8 cellular contexts compared by ENCODE assay signal in the genomic region with DNA sequence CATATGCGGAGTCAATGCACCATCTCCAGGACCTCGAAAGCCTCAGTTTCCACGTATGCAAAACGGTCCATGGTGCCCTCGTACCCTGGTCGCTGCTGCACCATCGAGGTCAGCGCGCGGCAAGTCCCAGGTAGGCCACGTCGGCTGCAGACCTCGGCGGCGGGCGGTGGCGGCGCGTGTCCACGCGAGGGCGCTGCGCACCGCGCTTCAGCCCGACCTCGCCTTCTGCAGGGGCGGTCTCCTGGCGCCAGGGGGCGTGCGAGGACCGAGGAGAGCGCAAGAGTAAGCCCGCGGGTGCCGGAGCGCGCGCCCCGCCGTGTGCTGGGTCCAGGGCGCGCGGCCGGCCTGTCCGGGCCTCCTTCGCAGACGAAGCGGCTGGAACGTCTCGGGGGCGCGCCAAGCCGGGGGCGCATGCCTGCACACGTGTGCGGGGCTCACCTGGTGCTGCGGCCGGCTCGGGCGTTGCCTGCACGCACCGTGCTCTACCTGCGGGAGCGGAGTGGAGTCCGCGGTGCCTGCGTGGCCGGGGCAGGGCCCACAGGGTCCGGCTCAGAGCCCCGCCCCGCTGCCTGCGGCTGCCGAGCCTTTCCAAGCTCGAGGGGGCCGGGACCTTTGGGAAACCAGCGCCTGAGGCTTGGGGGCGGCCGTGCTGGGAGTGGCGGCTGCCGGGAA. TPM values are rescaled to one million over a fixed set of nuclear protein-coding genes. Genes with fewer than 3 reads are reported as not detected.
DNase-seq lines count a peak whose midpoint lies in the region; ATAC-seq and TF ChIP-seq lines count a peak whose summit lies in the region.

No MANE protein-coding gene starts in this region.

- BruUV-seq in PC-3 (replicated peaks; lab: Mats Ljungman, UMichigan): no TSS peak

- H3K4me1 Mint-ChIP-seq in CD8-positive, alpha-beta memory T cell: peaks cover 5 to 10% (median 6%) of the 10 kb centered on the region in 3 donors
- no peaks in the 10 kb centered on the region for H3K4me1 Mint-ChIP-seq in activated T-helper 1 cell treated with anti-CD3 and anti-CD28 coated beads, Interleukin-12 subunit alpha, Interleukin-12 subunit beta, Interleukin-2, Interleukin-4 antibody, amounts not matched to agents 30 ng/mL and 10 ng/mL and 1 ng/mL, durations not matched to agents 14 hours and 24 hours and 36 hours (ENCODE audit: low read depth)
- H3K4me1 Mint-ChIP-seq in natural killer cell: peaks cover 4% of the 10 kb centered on the region in 2 donors
- H3K4me1 Mint-ChIP-seq in stimulated activated effector memory CD8-positive, alpha-beta T cell treated with anti-CD3 and anti-CD28 coated beads, Interleukin-12 subunit alpha, Interleukin-12 subunit beta, amount 100 ng/mL, for 72 hours: peaks cover 5% of the 10 kb centered on the region

- H3F3A ChIP-seq in PC-3 (ENCODE audit: low read length, unreplicated experiment): no peaks in the 10 kb centered on the region

- H3K36me3 ChIP-seq in CD8-positive, alpha-beta memory T cell (ENCODE audit: insufficient read depth, low read length): no peaks in the 10 kb centered on the region
- no peaks in the 10 kb centered on the region for H3K36me3 ChIP-seq in PC-3 (ENCODE audit: low read depth, low read length)

- peak overlapping the region in 1 of 7 donors; percentile 32 for H3K4me3 Mint-ChIP-seq in CD8-positive, alpha-beta memory T cell
- H3K4me3 Mint-ChIP-seq in activated T-helper 1 cell treated with anti-CD3 and anti-CD28 coated beads, Interleukin-12 subunit alpha, Interleukin-12 subunit beta, Interleukin-2, Interleukin-4 antibody, amounts not matched to agents 30 ng/mL and 10 ng/mL and 1 ng/mL, durations not matched to agents 14 hours and 24 hours and 36 hours: no peak overlapping the region
- H3K4me3 Mint-ChIP-seq in natural killer cell: peak overlapping the region; percentile 9
- H3K4me3 Mint-ChIP-seq in stimulated activated effector memory CD8-positive, alpha-beta T cell treated with anti-CD3 and anti-CD28 coated beads, Interleukin-12 subunit alpha, Interleukin-12 subunit beta, amount 100 ng/mL, for 72 hours: peak overlapping the region; percentile 6

- H3K4me1 ChIP-seq in CD8-positive, alpha-beta memory T cell (ENCODE audit: insufficient read depth, low read length): no peaks in the 10 kb centered on the region
- H3K4me1 ChIP-seq in PC-3 (ENCODE audit: insufficient read depth, low read length): no peaks in the 10 kb centered on the region

- H3K9ac ChIP-seq in PC-3 (ENCODE audit: low read length): peak overlapping the region; percentile 48

- H3K27ac Mint-ChIP-seq in CD8-positive, alpha-beta memory T cell: no peak overlapping the region
- H3K27ac Mint-ChIP-seq in activated T-helper 1 cell treated with anti-CD3 and anti-CD28 coated beads, Interleukin-12 subunit alpha, Interleukin-12 subunit beta, Interleukin-2, Interleukin-4 antibody, amounts not matched to agents 30 ng/mL and 10 ng/mL and 1 ng/mL, durations not matched to agents 14 hours and 24 hours and 36 hours: no peak overlapping the region
- no peak overlapping the region for H3K27ac Mint-ChIP-seq in natural killer cell
- H3K27ac Mint-ChIP-seq in stimulated activated effector memory CD8-positive, alpha-beta T cell treated with anti-CD3 and anti-CD28 coated beads, Interleukin-12 subunit alpha, Interleukin-12 subunit beta, amount 100 ng/mL, for 72 hours: no peak overlapping the region

- peaks cover 0 to 13% (median 5%) of the 10 kb centered on the region in 3 donors for H3K36me3 Mint-ChIP-seq in CD8-positive, alpha-beta memory T cell
- peaks cover 4% of the 10 kb centered on the region for H3K36me3 Mint-ChIP-seq in activated T-helper 1 cell treated with anti-CD3 and anti-CD28 coated beads, Interleukin-12 subunit alpha, Interleukin-12 subunit beta, Interleukin-2, Interleukin-4 antibody, amounts not matched to agents 30 ng/mL and 10 ng/mL and 1 ng/mL, durations not matched to agents 14 hours and 24 hours and 36 hours (ENCODE audit: low read depth)
- H3K36me3 Mint-ChIP-seq in natural killer cell: peaks cover 4% of the 10 kb centered on the region
- peaks cover 22% of the 10 kb centered on the region for H3K36me3 Mint-ChIP-seq in stimulated activated effector memory CD8-positive, alpha-beta T cell treated with anti-CD3 and anti-CD28 coated beads, Interleukin-12 subunit alpha, Interleukin-12 subunit beta, amount 100 ng/mL, for 72 hours

- peak overlapping the region; percentile 71 for H2AFZ ChIP-seq in PC-3 (ENCODE audit: low read length)

- H3K9me2 ChIP-seq in PC-3 (replicated peaks; ENCODE audit: low read length): no peaks in the 10 kb centered on the region

- no peaks in the 10 kb centered on the region for H3K27me3 ChIP-seq in CD8-positive, alpha-beta memory T cell (ENCODE audit: insufficient read depth, low read length, poor library complexity, severe bottlenecking)
- H3K27me3 ChIP-seq in PC-3 (ENCODE audit: low read length): no peaks in the 10 kb centered on the region

- CTCF ChIA-PET in CD8-positive, alpha-beta memory T cell (lab: Charles Lee): interaction anchor here (0.8 to 1.9 kb wide), 8 partner anchors 9 to 1596 kb away, joined by 3 to 5 read pairs (median 3); a partner anchor contains a TSS
- CTCF ChIA-PET in PC-3 (lab: Charles Lee): no interaction called here

- intact Hi-C loops in PC-3 (cut with micrococcal nuclease) (loop anchor here (5.0 to 10.0 kb wide), 2 partner anchors 1595 to 1687 kb away; no protein-coding TSS in a partner anchor), natural killer cell (cut with micrococcal nuclease) (no loop called here)
- intact Hi-C loops in activated T-helper 1 cell treated with anti-CD3 and anti-CD28 coated beads, Interleukin-12 subunit alpha, Interleukin-12 subunit beta, Interleukin-2, Interleukin-4 antibody, amounts not matched to agents 30 ng/mL and 10 ng/mL and 1 ng/mL, durations not matched to agents 14 hours and 24 hours and 36 hours (cut with micrococcal nuclease): loop anchor here (1.0 to 2.0 kb wide), 3 partner anchors 11 to 143 kb away; a partner anchor contains a TSS

- ATAC-seq in GM19452 (IDR thresholded peaks at IDR 0.05; ENCODE audit: unreplicated experiment) (peak; percentile 93), HG03558 (IDR thresholded peaks at IDR 0.05; ENCODE audit: extremely low read depth, unreplicated experiment) (peak; percentile 90), PC-3 (peak; percentile 85), natural killer cell (peak; percentile 98 to 100 (median 98))
- peak; percentile 86 for ATAC-seq in stimulated activated effector memory CD8-positive, alpha-beta T cell treated with anti-CD3 and anti-CD28 coated beads, Interleukin-12 subunit alpha, Interleukin-12 subunit beta, amount 100 ng/mL, for 72 hours

- no peaks in the 10 kb centered on the region for H4K20me1 ChIP-seq in PC-3 (ENCODE audit: low read length)

- peak overlapping the region; percentile 82 for H3K4me2 ChIP-seq in PC-3 (ENCODE audit: low read length)

- H3K27me3 Mint-ChIP-seq in CD8-positive, alpha-beta memory T cell: peaks cover 9 to 11% of the 10 kb centered on the region in 2 donors
- peaks cover 9% of the 10 kb centered on the region for H3K27me3 Mint-ChIP-seq in activated T-helper 1 cell treated with anti-CD3 and anti-CD28 coated beads, Interleukin-12 subunit alpha, Interleukin-12 subunit beta, Interleukin-2, Interleukin-4 antibody, amounts not matched to agents 30 ng/mL and 10 ng/mL and 1 ng/mL, durations not matched to agents 14 hours and 24 hours and 36 hours (ENCODE audit: insufficient read depth)
- peaks cover 0 to 12% of the 10 kb centered on the region in 2 donors for H3K27me3 Mint-ChIP-seq in natural killer cell (ENCODE audit: low read depth in 2 of 2)

- H3K4me3 ChIP-seq in CD8-positive, alpha-beta memory T cell (ENCODE audit: low read length): peak overlapping the region; percentile 37
- peak overlapping the region; percentile 70 for H3K4me3 ChIP-seq in PC-3 (ENCODE audit: low read length)
- peak overlapping the region; percentile 56 for H3K4me3 ChIP-seq in fibroblast of pulmonary artery (replicated peaks; ENCODE audit: low read depth, low read length)

- no peaks in the 10 kb centered on the region for H3K9me3 ChIP-seq in CD8-positive, alpha-beta memory T cell (ENCODE audit: low read length)
- H3K9me3 ChIP-seq in PC-3 (ENCODE audit: low read length): no peaks in the 10 kb centered on the region

- H3K9me3 Mint-ChIP-seq in CD8-positive, alpha-beta memory T cell: no peaks in the 10 kb centered on the region
- H3K9me3 Mint-ChIP-seq in activated T-helper 1 cell treated with anti-CD3 and anti-CD28 coated beads, Interleukin-12 subunit alpha, Interleukin-12 subunit beta, Interleukin-2, Interleukin-4 antibody, amounts not matched to agents 30 ng/mL and 10 ng/mL and 1 ng/mL, durations not matched to agents 14 hours and 24 hours and 36 hours: no peaks in the 10 kb centered on the region
- H3K9me3 Mint-ChIP-seq in natural killer cell: no peaks in the 10 kb centered on the region
- no peaks in the 10 kb centered on the region for H3K9me3 Mint-ChIP-seq in stimulated activated effector memory CD8-positive, alpha-beta T cell treated with anti-CD3 and anti-CD28 coated beads, Interleukin-12 subunit alpha, Interleukin-12 subunit beta, amount 100 ng/mL, for 72 hours

- no peaks in the 10 kb centered on the region for H3K79me2 ChIP-seq in PC-3 (ENCODE audit: low read length)

- TF ChIP-seq CTCF in PC-3 (conservative IDR thresholded peaks at IDR 0.05; ENCODE audit: low read depth, low read length) (peak; percentile 90), fibroblast of pulmonary artery (IDR thresholded peaks at IDR 0.05; ENCODE audit: low read length, missing control alignments) (peak; percentile 48), natural killer cell (IDR thresholded peaks at IDR 0.05) (peak; percentile 100)

- POLR2A ChIA-PET in CD8-positive, alpha-beta memory T cell (lab: Charles Lee): no interaction called here
- POLR2A ChIA-PET in PC-3 (lab: Charles Lee; ENCODE audit: unreplicated experiment): no interaction called here

- no peak overlapping the region for H3K27ac ChIP-seq in CD8-positive, alpha-beta memory T cell (ENCODE audit: low read depth, low read length)
- H3K27ac ChIP-seq in PC-3 (ENCODE audit: low read length): no peak overlapping the region

- peak; percentile 80 to 88 (median 84) for DNase-seq in CD8-positive, alpha-beta memory T cell
- DNase-seq in PC-3 (peak; percentile 83), fibroblast of pulmonary artery (ENCODE audit: low read depth) (peak; percentile 87), natural killer cell (peak; percentile 91)
- DNase-seq in activated T-helper 1 cell treated with anti-CD3 and anti-CD28 coated beads, Interleukin-12 subunit alpha, Interleukin-12 subunit beta, Interleukin-2, Interleukin-4 antibody, amounts not matched to agents 30 ng/mL and 10 ng/mL and 1 ng/mL, durations not matched to agents 14 hours and 24 hours and 36 hours (ENCODE audit: low spot score): peak; percentile 83
- DNase-seq in stimulated activated effector memory CD8-positive, alpha-beta T cell treated with anti-CD3 and anti-CD28 coated beads, Interleukin-12 subunit alpha, Interleukin-12 subunit beta, amount 100 ng/mL, for 72 hours (ENCODE audit: low spot score in 2 of 2): peak; percentile 94 to 97

RNA-seq across cellular contexts. Expression of a gene that starts 54.0 kb away (rescaled TPM):
- 100 to 1,000 TPM; 155 to 169 TPM for total RNA-seq in CD8-positive, alpha-beta memory T cell
- polyA plus RNA-seq in CD8-positive, alpha-beta memory T cell: 78.6 TPM
- total RNA-seq in PC-3 (2014; rRNA removed) (98.1 and 107 TPM in 2 replicates), natural killer cell (10 to 100 TPM; 33.8 to 51.7 (median 39.1) TPM)
- total RNA-seq in activated T-helper 1 cell treated with anti-CD3 and anti-CD28 coated beads, Interleukin-12 subunit alpha, Interleukin-12 subunit beta, Interleukin-2, Interleukin-4 antibody, amounts not matched to agents 30 ng/mL and 10 ng/mL and 1 ng/mL, durations not matched to agents 14 hours and 24 hours and 36 hours: 119 and 129 TPM in 2 replicates

Comparison
In these comparisons a context has a peak if more than half of its experiments do, and no peak if none do; other contexts are left out.
1. CTCF ChIP-seq: peak in every context shown above with its lines; median percentile 100 in natural killer cell; 90 in PC-3; 48 in fibroblast of pulmonary artery.